10 cellular contexts compared by ENCODE assay signal in the genomic region with DNA sequence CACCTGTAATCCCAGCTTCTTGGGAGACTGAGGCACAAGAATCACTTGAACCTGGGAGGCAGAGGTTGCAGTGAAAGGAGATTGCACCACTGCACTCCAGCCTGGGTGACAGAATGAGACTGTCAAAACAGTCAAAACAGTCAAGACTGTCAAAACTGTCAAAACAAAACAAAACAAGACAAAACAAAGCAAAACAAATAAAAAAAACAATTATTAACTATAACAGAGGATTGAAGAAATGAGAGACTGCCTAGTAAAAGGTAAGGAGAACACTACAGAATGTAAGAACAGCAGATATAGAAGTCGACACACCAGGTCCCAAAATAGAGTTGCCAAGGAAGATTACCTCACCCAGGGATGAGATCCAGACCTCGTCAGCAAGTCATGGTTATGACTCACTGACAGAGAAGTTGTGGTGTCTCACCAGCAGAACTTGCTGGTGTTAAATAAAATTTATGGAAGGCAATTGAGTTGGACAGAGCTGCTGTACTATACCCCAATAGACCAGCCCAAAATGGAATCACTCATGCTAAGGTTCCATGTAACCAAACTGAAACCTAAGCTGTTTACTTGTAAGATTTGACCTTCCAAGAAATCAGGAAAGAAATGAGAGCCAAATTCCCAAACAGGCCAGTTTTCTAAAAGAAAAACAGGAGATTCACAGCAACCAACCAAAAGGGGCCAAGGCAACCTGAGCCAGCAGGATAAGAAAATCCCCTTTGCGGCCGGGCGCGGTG. TPM values are rescaled to one million over a fixed set of nuclear protein-coding genes. Genes with fewer than 3 reads are reported as not detected.
A peak's percentile ranks its signal among the peaks of the same experiment; 100 is the strongest.
DNase-seq lines count a peak whose midpoint lies in the region; ATAC-seq lines count a peak whose summit lies in the region.
"Had no signal": no experiment of that assay in that cellular context is flagged by ENCODE, and none has a peak within 500 bp of the region (broad histone marks: within the 10 kb centered on the region; RNA-seq: fewer than 3 reads in every experiment).

No MANE protein-coding gene starts in this region.

- H3K4me1 ChIP-seq in naive thymus-derived CD4-positive, alpha-beta T cell (ENCODE audit: control insufficient read depth in 2 of 2, insufficient read depth in 2 of 2, low read length in 2 of 2), result no peaks in the 10 kb centered on the region

- peak; percentile 5 for DNase-seq in COLO829 (ENCODE audit: low spot score)
- DNase-seq in NCI-H226, result peak; percentile 79
- peak; percentile 45 for DNase-seq in epithelial cell of prostate (ENCODE audit: low read depth, low spot score)
- no peak for DNase-seq in naive thymus-derived CD4-positive, alpha-beta T cell
- DNase-seq in ecto neural progenitor cell (ENCODE audit: low spot score), result no peak
- no peak for DNase-seq in NCI-H1092 (lab: John Stamatoyannopoulos, UW)
- DNase-seq in activated CD4-positive, alpha-beta T cell treated with anti-CD3 and anti-CD28 coated beads for 1 hour, result no peak
- DNase-seq: stimulated activated CD4-positive, alpha-beta T cell treated with anti-CD3 and anti-CD28 coated beads, Interleukin-4, amount 100 ng/mL, for 4 hours; SW 1271 had no signal

- no peak overlapping the region for H3K27ac ChIP-seq in epithelial cell of prostate
- H3K27ac ChIP-seq in naive thymus-derived CD4-positive, alpha-beta T cell (ENCODE audit: low read depth, low read length), result no peak overlapping the region

- H3K9me3 Mint-ChIP-seq in naive thymus-derived CD4-positive, alpha-beta T cell, result peaks cover 0 to 47% (median 10%) of the 10 kb centered on the region in 11 donors

- H3K4me3 ChIP-seq in naive thymus-derived CD4-positive, alpha-beta T cell (ENCODE audit: low read length), result no peak overlapping the region

- no peaks in the 10 kb centered on the region for H3K27me3 ChIP-seq in naive thymus-derived CD4-positive, alpha-beta T cell (ENCODE audit: control insufficient read depth in 2 of 2, insufficient read depth in 2 of 2, low read length in 2 of 2)

- H3K36me3 ChIP-seq in naive thymus-derived CD4-positive, alpha-beta T cell (ENCODE audit: control insufficient read depth in 2 of 3, insufficient read depth in 3 of 3, low read length in 3 of 3), result no peaks in the 10 kb centered on the region

- H3K4me1 Mint-ChIP-seq in naive thymus-derived CD4-positive, alpha-beta T cell, result no peaks in the 10 kb centered on the region

- ATAC-seq in naive thymus-derived CD4-positive, alpha-beta T cell, result peak; percentile 61
- ATAC-seq in HG03159 (IDR thresholded peaks at IDR 0.05; ENCODE audit: unreplicated experiment), result no peak

- CTCF ChIA-PET in naive thymus-derived CD4-positive, alpha-beta T cell (lab: Charles Lee), result no interaction called here

- H3K27ac Mint-ChIP-seq in naive thymus-derived CD4-positive, alpha-beta T cell, result no peak overlapping the region

- H3K9me3 ChIP-seq in naive thymus-derived CD4-positive, alpha-beta T cell (ENCODE audit: control insufficient read depth in 2 of 3, low read length in 3 of 3), result no peaks in the 10 kb centered on the region

- POLR2A ChIA-PET in naive thymus-derived CD4-positive, alpha-beta T cell (lab: Charles Lee), result no interaction called here

- peaks cover 0 to 3% (median 0%) of the 10 kb centered on the region in 5 donors for H3K27me3 Mint-ChIP-seq in naive thymus-derived CD4-positive, alpha-beta T cell

- intact Hi-C loops in naive thymus-derived CD4-positive, alpha-beta T cell (cut with micrococcal nuclease), result no loop called here

- peaks cover 0 to 6% (median 4%) of the 10 kb centered on the region in 5 donors for H3K36me3 Mint-ChIP-seq in naive thymus-derived CD4-positive, alpha-beta T cell

- no peak overlapping the region for H3K4me3 Mint-ChIP-seq in naive thymus-derived CD4-positive, alpha-beta T cell

RNA-seq across cellular contexts. Expression of gene GK, which starts 32.1 kb away (rescaled TPM):
- total RNA-seq in naive thymus-derived CD4-positive, alpha-beta T cell, result 10 to 100 TPM in 1 of 5 experiments, 1 to 10 TPM in 4; 5.3 to 41.1 (median 7.3) TPM
- polyA plus RNA-seq in naive thymus-derived CD4-positive, alpha-beta T cell, result 1 to 10 TPM; 4.0 to 5.7 TPM

RNA-seq across cellular contexts. Expression of gene TASL, which starts 43.6 kb away (rescaled TPM):
- 10 to 100 TPM in 1 of 5 experiments, 1 to 10 TPM in 4; 2.1 to 10.5 (median 4.6) TPM for total RNA-seq in naive thymus-derived CD4-positive, alpha-beta T cell
- 1 to 10 TPM; 1.8 to 2.6 TPM for polyA plus RNA-seq in naive thymus-derived CD4-positive, alpha-beta T cell

Comparison
In these comparisons a context has a peak if more than half of its experiments do, and no peak if none do; other contexts are left out.
1. DNase-seq: peak in COLO829 (single experiment), NCI-H226 (single experiment) and epithelial cell of prostate (single experiment); none in naive thymus-derived CD4-positive, alpha-beta T cell (0 of 9), ecto neural progenitor cell (single experiment), NCI-H1092 (single experiment) and activated CD4-positive, alpha-beta T cell treated with anti-CD3 and anti-CD28 coated beads for 1 hour (single experiment).